Comparison of ENCODE assay signal across 22 cellular contexts in the genomic region with DNA sequence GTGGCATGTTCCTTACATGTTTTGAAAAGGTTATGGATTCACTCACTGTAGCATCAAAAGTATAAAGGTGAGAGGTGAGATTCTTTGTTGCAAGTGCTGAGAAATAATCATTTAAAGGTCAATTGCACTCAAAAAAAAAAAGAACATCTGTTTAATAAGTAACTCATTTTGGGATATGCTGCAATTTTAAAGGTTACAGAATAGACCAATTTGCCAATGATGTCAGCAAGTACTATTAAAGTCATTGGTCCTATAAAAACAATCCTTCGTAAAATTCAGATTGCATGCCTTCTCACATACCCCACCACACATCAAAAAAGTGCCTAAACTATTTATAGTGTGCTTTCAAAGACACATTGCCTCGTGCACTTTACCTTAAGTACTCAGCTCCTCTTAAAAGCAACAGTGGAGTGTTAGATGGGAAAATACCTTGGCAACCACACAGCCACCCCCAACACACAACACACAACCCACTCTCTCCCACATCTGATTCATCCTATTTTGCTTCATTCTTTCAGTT.
DNase-seq lines count a peak whose midpoint lies in the region; TF ChIP-seq lines count a peak whose summit lies in the region.
"Had no signal": no experiment of that assay in that cellular context is flagged by ENCODE, and none has a peak within 500 bp of the region (broad histone marks: within the 10 kb centered on the region; RNA-seq: fewer than 3 reads in every experiment).

No MANE protein-coding gene starts in this region.

- no peak overlapping the region for H3K4me2 ChIP-seq in neural progenitor cell

- H3K9me3 Mint-ChIP-seq in neural progenitor cell, result no peaks in the 10 kb centered on the region

- DNase-seq in NCI-H748 (lab: John Stamatoyannopoulos, UW; ENCODE audit: unreplicated experiment) (peak; percentile 5), NCI-H748 treated with DMSO at 0.1 percent for 48 hours (lab: John Stamatoyannopoulos, UW) (no peak), HCEC 1CT (peak; percentile 12), choroid plexus epithelial cell (ENCODE audit: low read depth) (peak; percentile 32), neural progenitor cell (ENCODE audit: low spot score) (no peak), occipital lobe (lab: John Stamatoyannopoulos, UW) (no peak), T-helper 1 cell (no peak), UCSD-AML1 (lab: John Stamatoyannopoulos, UW; ENCODE audit: unreplicated experiment) (no peak)
- DNase-seq: activated CD4-positive, CD25-positive, alpha-beta regulatory T cell treated with anti-CD3 and anti-CD28 coated beads, Interleukin-2, amount 50 U/mL, for 72 hours; CD4-positive, CD25-positive, alpha-beta regulatory T cell; effector CD8-positive, alpha-beta T cell; H7; KBM-7; natural killer cell; NCI-H1105; NK-92 treated with Interleukin-12 subunit alpha and Interleukin-12 subunit beta, amount 100 ng/mL, for 24 hours; Right ventricle myocardium superior; stimulated activated CD4-positive, alpha-beta T cell treated with anti-CD3 and anti-CD28 coated beads, Interleukin-2, amount 100 ng/mL, for 24 hours; T-helper 17 cell; tibial artery had no signal

- no peaks in the 10 kb centered on the region for H3K9me3 ChIP-seq in neural progenitor cell (ENCODE audit: low read depth)
- H3K9me3 ChIP-seq: tibial artery had no signal

- H3K27ac ChIP-seq in neural progenitor cell, result no peak overlapping the region
- H3K27ac ChIP-seq: tibial artery had no signal

- H3K36me3 ChIP-seq in neural progenitor cell, result no peaks in the 10 kb centered on the region
- H3K36me3 ChIP-seq: tibial artery had no signal

- H3K36me3 Mint-ChIP-seq in neural progenitor cell, result peaks cover 2% of the 10 kb centered on the region
- H3K36me3 Mint-ChIP-seq: activated naive CD8-positive, alpha-beta T cell; CD4-positive, CD25-positive, alpha-beta regulatory T cell; natural killer cell had no signal

- H3K27me3 Mint-ChIP-seq in neural progenitor cell (ENCODE audit: insufficient read depth, low read depth), result no peaks in the 10 kb centered on the region
- H3K27me3 Mint-ChIP-seq: activated naive CD8-positive, alpha-beta T cell; CD4-positive, CD25-positive, alpha-beta regulatory T cell; T-helper 17 cell had no signal

- no peaks in the 10 kb centered on the region for H3K27me3 ChIP-seq in neural progenitor cell
- H3K27me3 ChIP-seq: tibial artery had no signal

- H3K9ac ChIP-seq in neural progenitor cell, result no peak overlapping the region

- no peak overlapping the region for H3K4me3 ChIP-seq in choroid plexus epithelial cell (ENCODE audit: low read depth, low read length)
- no peak overlapping the region for H3K4me3 ChIP-seq in neural progenitor cell
- H3K4me3 ChIP-seq: lung, tibial artery had no signal

- TF ChIP-seq CTCF in choroid plexus epithelial cell (conservative IDR thresholded peaks at IDR 0.05; ENCODE audit: low read depth, low read length) (no peak), neural progenitor cell (IDR thresholded peaks at IDR 0.05) (no peak)

- no peaks in the 10 kb centered on the region for H4K20me1 ChIP-seq in neural progenitor cell (ENCODE audit: low read depth)

- H3K4me1 Mint-ChIP-seq in neural progenitor cell, result peaks cover 58% of the 10 kb centered on the region
- H3K4me1 Mint-ChIP-seq: CD4-positive, CD25-positive, alpha-beta regulatory T cell; natural killer cell; T-helper 17 cell had no signal

- no peak overlapping the region for H3K27ac Mint-ChIP-seq in neural progenitor cell
- H3K27ac Mint-ChIP-seq: activated naive CD8-positive, alpha-beta T cell; CD4-positive, CD25-positive, alpha-beta regulatory T cell; natural killer cell; T-helper 17 cell had no signal

- H2AFZ ChIP-seq in neural progenitor cell (replicated peaks), result peak overlapping the region; percentile 57

- peaks cover 21% of the 10 kb centered on the region for H3K4me1 ChIP-seq in neural progenitor cell

- H3K4me3 Mint-ChIP-seq in neural progenitor cell, result no peak overlapping the region
- H3K4me3 Mint-ChIP-seq: activated naive CD8-positive, alpha-beta T cell; CD4-positive, CD25-positive, alpha-beta regulatory T cell; natural killer cell; T-helper 17 cell had no signal

- no peaks in the 10 kb centered on the region for H3K79me2 ChIP-seq in neural progenitor cell (ENCODE audit: low read depth)

- H3F3A ChIP-seq in neural progenitor cell (ENCODE audit: low read depth), result no peaks in the 10 kb centered on the region

Comparison
In these comparisons a context has a peak if more than half of its experiments do, and no peak if none do; other contexts are left out.
1. DNase-seq: peak in NCI-H748 (single experiment), HCEC 1CT (single experiment) and choroid plexus epithelial cell (single experiment); none in NCI-H748 treated with DMSO at 0.1 percent for 48 hours (single experiment), neural progenitor cell (single experiment), occipital lobe (single experiment), T-helper 1 cell (0 of 5) and UCSD-AML1 (single experiment).